In the genomic region with DNA sequence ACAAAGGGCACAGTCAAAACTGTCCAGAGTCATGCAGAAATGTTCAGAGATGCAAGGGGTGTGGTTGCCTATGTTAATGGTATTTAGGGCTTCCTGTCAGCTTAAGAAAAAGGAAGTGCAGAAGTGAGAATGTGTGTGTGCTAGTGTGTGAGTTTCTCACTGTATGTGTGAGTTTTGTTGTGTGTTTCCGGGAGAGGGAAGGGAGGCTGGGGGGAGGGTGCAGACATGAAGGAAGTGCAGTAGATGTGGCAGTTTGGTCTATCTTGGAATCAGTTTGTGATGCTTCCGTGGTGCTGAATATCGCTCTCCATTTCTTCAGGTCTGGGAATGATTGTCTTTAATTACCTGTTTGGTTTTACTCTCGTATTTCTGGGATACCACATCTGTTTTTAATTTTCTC, we compare ENCODE assay signal across 8 cellular contexts. TPM values are rescaled to one million over a fixed set of nuclear protein-coding genes. Genes with fewer than 3 reads are reported as not detected.
DNase-seq lines count a peak whose midpoint lies in the region; ATAC-seq and TF ChIP-seq lines count a peak whose summit lies in the region.

No MANE protein-coding gene starts in this region.

- H3K27ac ChIP-seq in DOHH2 (ENCODE audit: low read depth, low read length) = peak overlapping the region; percentile 50
- H3K27ac ChIP-seq in Karpas-422 (ENCODE audit: low read length) = peak overlapping the region; percentile 21
- no peak overlapping the region for H3K27ac ChIP-seq in lung (ENCODE audit: low read depth in 1 of 2, low read length in 1 of 2)
- H3K27ac ChIP-seq in upper lobe of right lung = no peak overlapping the region
- H3K27ac ChIP-seq in suprapubic skin = no peak overlapping the region

- intact Hi-C loops in upper lobe of right lung (cut with DNase I) = no loop called here

- WGBS in lung, 2 donors = 44 to 49% methylated on average over 4 of the region's 4 CpGs
- WGBS in suprapubic skin = 44% methylated on average over 4 of the region's 4 CpGs

- H3K4me2 ChIP-seq in DOHH2 (ENCODE audit: low read length) (peak overlapping the region; percentile 69), Karpas-422 (ENCODE audit: low read depth, low read length, poor library complexity, severe bottlenecking) (peak overlapping the region; percentile 30)

- peak; percentile 90 for ATAC-seq in GM21529 (IDR thresholded peaks at IDR 0.05; ENCODE audit: unreplicated experiment)
- peak; percentile 89 for ATAC-seq in activated CD8-positive, alpha-beta T cell treated with anti-CD3 and anti-CD28 coated beads, Interleukin-2, amount 10 ng/mL, durations not matched to agents 7 days and 5 days
- ATAC-seq in lung (ENCODE audit: insufficient read depth, low FRiP score) = peak; percentile 62
- peak; percentile 89 for ATAC-seq in upper lobe of right lung

- peaks cover 77% of the 10 kb centered on the region for H3K4me1 Mint-ChIP-seq in activated CD8-positive, alpha-beta T cell treated with anti-CD3 and anti-CD28 coated beads, Interleukin-2, amount 10 ng/mL, durations not matched to agents 7 days and 5 days (ENCODE audit: low read depth)

- TF ChIP-seq POLR2A in suprapubic skin (IDR thresholded peaks at IDR 0.05) = no peak

- TF ChIP-seq CTCF in DOHH2 (IDR thresholded peaks at IDR 0.05; ENCODE audit: low read depth, low read length, poor library complexity, severe bottlenecking) (no peak), lung (IDR thresholded peaks at IDR 0.05; ENCODE audit: control extremely low read depth, extremely low read depth) (no peak), upper lobe of right lung (IDR thresholded peaks at IDR 0.05) (no peak), suprapubic skin (IDR thresholded peaks at IDR 0.05) (no peak)

- H4K20me1 ChIP-seq in DOHH2 (ENCODE audit: control insufficient read depth, insufficient read depth, low read depth, low read length) (no peaks in the 10 kb centered on the region), Karpas-422 (ENCODE audit: insufficient read depth, low read depth, low read length) (no peaks in the 10 kb centered on the region)

- CTCF ChIA-PET in activated CD8-positive, alpha-beta T cell treated with anti-CD3 and anti-CD28 coated beads, Interleukin-2, amount 10 ng/mL, durations not matched to agents 7 days and 5 days (lab: Charles Lee) = interaction anchor here (1.0 to 1.6 kb wide), 10 partner anchors 10 to 93 kb away, joined by 3 to 5 read pairs (median 3); a partner anchor contains a TSS

- POLR2A ChIA-PET in activated CD8-positive, alpha-beta T cell treated with anti-CD3 and anti-CD28 coated beads, Interleukin-2, amount 10 ng/mL, durations not matched to agents 7 days and 5 days (lab: Charles Lee) = interaction anchor here (0.5 to 3.0 kb wide), 7 partner anchors 17 to 123 kb away, joined by 3 to 13 read pairs (median 3); a partner anchor contains a TSS

- peak overlapping the region; percentile 61 for H3K4me3 ChIP-seq in DOHH2 (ENCODE audit: low read length)
- H3K4me3 ChIP-seq in Karpas-422 (ENCODE audit: low read length) = no peak overlapping the region
- no peak overlapping the region for H3K4me3 ChIP-seq in lung
- H3K4me3 ChIP-seq in upper lobe of right lung = no peak overlapping the region
- no peak overlapping the region for H3K4me3 ChIP-seq in suprapubic skin

- no peaks in the 10 kb centered on the region for H3K9me2 ChIP-seq in DOHH2 (replicated peaks; ENCODE audit: control insufficient read depth, low read length)
- no peaks in the 10 kb centered on the region for H3K9me2 ChIP-seq in Karpas-422 (replicated peaks; ENCODE audit: insufficient read depth, low read length)

- no peak for TF ChIP-seq EP300 in suprapubic skin (IDR thresholded peaks at IDR 0.05)

- DNase-seq in Karpas-422 (peak; percentile 86), lung (ENCODE audit: low spot score) (peak; percentile 29), upper lobe of right lung (no peak), NCI-H2029 (lab: John Stamatoyannopoulos, UW) (no peak), suprapubic skin (ENCODE audit: low spot score in 2 of 2) (no peak)
- DNase-seq in activated CD8-positive, alpha-beta T cell treated with anti-CD3 and anti-CD28 coated beads, Interleukin-2, amount 10 ng/mL, durations not matched to agents 7 days and 5 days = peak; percentile 85

- peak overlapping the region; percentile 55 for H3K27ac Mint-ChIP-seq in activated CD8-positive, alpha-beta T cell treated with anti-CD3 and anti-CD28 coated beads, Interleukin-2, amount 10 ng/mL, durations not matched to agents 7 days and 5 days

- peak overlapping the region; percentile 91 for H2AFZ ChIP-seq in Karpas-422 (ENCODE audit: low read length)

- H3K4me3 Mint-ChIP-seq in activated CD8-positive, alpha-beta T cell treated with anti-CD3 and anti-CD28 coated beads, Interleukin-2, amount 10 ng/mL, durations not matched to agents 7 days and 5 days = peak overlapping the region; percentile 43

- H3K79me2 ChIP-seq in DOHH2 (ENCODE audit: control insufficient read depth, low read length) = no peaks in the 10 kb centered on the region
- no peaks in the 10 kb centered on the region for H3K79me2 ChIP-seq in Karpas-422 (ENCODE audit: low read length)

- peaks cover 2% of the 10 kb centered on the region for H3K36me3 Mint-ChIP-seq in activated CD8-positive, alpha-beta T cell treated with anti-CD3 and anti-CD28 coated beads, Interleukin-2, amount 10 ng/mL, durations not matched to agents 7 days and 5 days (ENCODE audit: low read depth)

- H3K27me3 ChIP-seq in DOHH2 (ENCODE audit: control insufficient read depth, low read length) = no peaks in the 10 kb centered on the region
- H3K27me3 ChIP-seq in Karpas-422 (ENCODE audit: low read length) = no peaks in the 10 kb centered on the region
- no peaks in the 10 kb centered on the region for H3K27me3 ChIP-seq in lung (ENCODE audit: control insufficient read depth, insufficient read depth)
- H3K27me3 ChIP-seq in upper lobe of right lung = no peaks in the 10 kb centered on the region
- no peaks in the 10 kb centered on the region for H3K27me3 ChIP-seq in suprapubic skin

- peaks cover 67% of the 10 kb centered on the region for H3K4me1 ChIP-seq in DOHH2 (ENCODE audit: control insufficient read depth, low read length)
- H3K4me1 ChIP-seq in Karpas-422 (ENCODE audit: low read length) = peaks cover 36% of the 10 kb centered on the region
- no peaks in the 10 kb centered on the region for H3K4me1 ChIP-seq in lung (ENCODE audit: control insufficient read depth in 2 of 2, insufficient read depth in 2 of 2, low read length in 2 of 2)
- H3K4me1 ChIP-seq in upper lobe of right lung = no peaks in the 10 kb centered on the region
- peaks cover 4% of the 10 kb centered on the region for H3K4me1 ChIP-seq in suprapubic skin

- H3K9ac ChIP-seq in Karpas-422 (ENCODE audit: low read length) = no peak overlapping the region

- peaks cover 13% of the 10 kb centered on the region for H3F3A ChIP-seq in DOHH2 (ENCODE audit: control insufficient read depth, insufficient read depth)

- H3K36me3 ChIP-seq in DOHH2 (ENCODE audit: control insufficient read depth, low read length) = no peaks in the 10 kb centered on the region
- no peaks in the 10 kb centered on the region for H3K36me3 ChIP-seq in Karpas-422 (ENCODE audit: insufficient read depth, low read length)
- no peaks in the 10 kb centered on the region for H3K36me3 ChIP-seq in lung (ENCODE audit: control insufficient read depth in 2 of 2, insufficient read depth in 2 of 2, low read length in 2 of 2)
- H3K36me3 ChIP-seq in upper lobe of right lung = no peaks in the 10 kb centered on the region
- no peaks in the 10 kb centered on the region for H3K36me3 ChIP-seq in suprapubic skin

- no peaks in the 10 kb centered on the region for H3K27me3 Mint-ChIP-seq in activated CD8-positive, alpha-beta T cell treated with anti-CD3 and anti-CD28 coated beads, Interleukin-2, amount 10 ng/mL, durations not matched to agents 7 days and 5 days (ENCODE audit: low read depth)

- H3K9me3 Mint-ChIP-seq in activated CD8-positive, alpha-beta T cell treated with anti-CD3 and anti-CD28 coated beads, Interleukin-2, amount 10 ng/mL, durations not matched to agents 7 days and 5 days (ENCODE audit: insufficient read depth) = no peaks in the 10 kb centered on the region

- H3K9me3 ChIP-seq in DOHH2 (ENCODE audit: control insufficient read depth, insufficient read depth, low read length) (no peaks in the 10 kb centered on the region), Karpas-422 (ENCODE audit: low read length) (no peaks in the 10 kb centered on the region), lung (ENCODE audit: control insufficient read depth in 2 of 2, insufficient read depth in 1 of 2, low read length in 1 of 2) (no peaks in the 10 kb centered on the region), upper lobe of right lung (no peaks in the 10 kb centered on the region), suprapubic skin (no peaks in the 10 kb centered on the region)

RNA-seq across cellular contexts. Expression of a gene that starts 16.5 kb away (rescaled TPM):
- total RNA-seq in Karpas-422 (2014; rRNA removed; shearing (Covaris generic); ENCODE audit: low replicate concordance) = not detected in 2 replicates
- total RNA-seq in activated CD8-positive, alpha-beta T cell treated with anti-CD3 and anti-CD28 coated beads, Interleukin-2, amount 10 ng/mL, durations not matched to agents 7 days and 5 days = not detected
- total RNA-seq in lung = not detected
- polyA plus RNA-seq in lung = not detected
- total RNA-seq in upper lobe of right lung = not detected
- not detected for total RNA-seq in suprapubic skin

Comparison
In these comparisons a context has a peak if more than half of its experiments do, and no peak if none do; other contexts are left out.
1. H3K27ac ChIP-seq: peak in DOHH2 (single experiment) and Karpas-422 (single experiment); none in lung (0 of 2), upper lobe of right lung (single experiment) and suprapubic skin (single experiment).
2. DNase-seq: peak in Karpas-422 (single experiment), activated CD8-positive, alpha-beta T cell treated with anti-CD3 and anti-CD28 coated beads, Interleukin-2, amount 10 ng/mL, durations not matched to agents 7 days and 5 days (single experiment) and lung (single experiment); none in upper lobe of right lung (single experiment), NCI-H2029 (single experiment) and suprapubic skin (0 of 2).
3. Peak in every context shown above with its lines, with median percentiles within 50 percentile points of each other: ATAC-seq.